Comparison of ENCODE assay signal across 11 cellular contexts in genomic region chr5:128965638-128966302, GRCh38. TPM values are rescaled to one million over a fixed set of nuclear protein-coding genes. Genes with fewer than 3 reads are reported as not detected.
A peak's percentile ranks its signal among the peaks of the same experiment; 100 is the strongest.
DNase-seq lines count a peak whose midpoint lies in the region; ATAC-seq and TF ChIP-seq lines count a peak whose summit lies in the region.
"Had no signal": no experiment of that assay in that cellular context is flagged by ENCODE, and none has a peak within 500 bp of the region (broad histone marks: within the 10 kb centered on the region; RNA-seq: fewer than 3 reads in every experiment).

No MANE protein-coding gene starts in this region.

- no peak overlapping the region for H2BK5ac ChIP-seq in mesendoderm (ENCODE audit: low read length)

- no peak overlapping the region for H2BK120ac ChIP-seq in mesendoderm (ENCODE audit: low read depth, low read length)

- H3K9me3 ChIP-seq in RWPE2 (ENCODE audit: severe bottlenecking) = no peaks in the 10 kb centered on the region
- no peaks in the 10 kb centered on the region for H3K9me3 ChIP-seq in esophagus squamous epithelium

- peaks cover 27% of the 10 kb centered on the region for H3K27me3 Mint-ChIP-seq in type B pancreatic cell

- H2BK15ac ChIP-seq in mesendoderm (replicated peaks; ENCODE audit: low read depth) = no peak overlapping the region

- intact Hi-C loops in esophagus squamous epithelium (cut with DNase I) = no loop called here

- no peaks in the 10 kb centered on the region for H3K79me1 ChIP-seq in mesendoderm (ENCODE audit: low read length)

- H3K36me3 Mint-ChIP-seq in type B pancreatic cell = no peaks in the 10 kb centered on the region
- H3K36me3 Mint-ChIP-seq: stimulated activated effector memory CD8-positive, alpha-beta T cell treated with anti-CD3 and anti-CD28 coated beads, Interleukin-12 subunit alpha, Interleukin-12 subunit beta, amount 100 ng/mL, for 72 hours had no signal

- H3K27ac ChIP-seq in RWPE2 (ENCODE audit: poor library complexity, severe bottlenecking) = no peak overlapping the region
- H3K27ac ChIP-seq in esophagus squamous epithelium = peak overlapping the region in 3 of 4 donors; percentile 29 to 55 (median 55)
- H3K27ac ChIP-seq in mesendoderm (ENCODE audit: low read depth, low read length) = no peak overlapping the region

- H3K27me3 ChIP-seq in RWPE2 (ENCODE audit: insufficient read depth, poor library complexity, severe bottlenecking) (peaks cover 29% of the 10 kb centered on the region), esophagus squamous epithelium (peaks cover 0 to 22% (median 0%) of the 10 kb centered on the region in 4 donors), mesendoderm (ENCODE audit: insufficient read depth, low read length, poor library complexity) (no peaks in the 10 kb centered on the region)

- H3K56ac ChIP-seq in mesendoderm (ENCODE audit: low read length) = peak overlapping the region; percentile 98

- H3K4me3 Mint-ChIP-seq in type B pancreatic cell = peak overlapping the region; percentile 84
- H3K4me3 Mint-ChIP-seq: stimulated activated effector memory CD8-positive, alpha-beta T cell treated with anti-CD3 and anti-CD28 coated beads, Interleukin-12 subunit alpha, Interleukin-12 subunit beta, amount 100 ng/mL, for 72 hours had no signal

- no peak overlapping the region for H3K4ac ChIP-seq in mesendoderm (ENCODE audit: low read depth, low read length)

- H3K4me1 ChIP-seq in RWPE2 (ENCODE audit: insufficient read depth, poor library complexity, severe bottlenecking) (no peaks in the 10 kb centered on the region), esophagus squamous epithelium (peaks cover 4 to 20% (median 8%) of the 10 kb centered on the region in 3 donors), mesendoderm (ENCODE audit: control insufficient read depth, low read depth, low read length) (no peaks in the 10 kb centered on the region)

- peak overlapping the region; percentile 77 for H3K9ac ChIP-seq in mesendoderm (ENCODE audit: low read length)

- H3K36me3 ChIP-seq in RWPE2 (ENCODE audit: low read depth) (no peaks in the 10 kb centered on the region), esophagus squamous epithelium (no peaks in the 10 kb centered on the region), mesendoderm (ENCODE audit: control insufficient read depth, insufficient read depth, low read length) (no peaks in the 10 kb centered on the region)

- H3K79me2 ChIP-seq in mesendoderm (ENCODE audit: control insufficient read depth, insufficient read depth, low read length) = no peaks in the 10 kb centered on the region

- no peak overlapping the region for H3K23ac ChIP-seq in mesendoderm (ENCODE audit: low read length)

- ATAC-seq in RWPE2 (ENCODE audit: low read depth) (peak; percentile 17; the same call in 1 of the 3 replicates), HG03342 (IDR thresholded peaks at IDR 0.05; ENCODE audit: unreplicated experiment) (no peak)

- WGBS in esophagus squamous epithelium, 2 donors = 25% methylated on average over 20 of the region's 24 CpGs; no CpG with 5 or more reads in 1 of the 2 donors
- no CpG with 5 or more reads among the region's 24 CpGs for WGBS in mesendoderm (ENCODE audit: extremely low coverage, insufficient coverage, low lambda C conversion rate)

- H3K4me1 Mint-ChIP-seq in type B pancreatic cell (ENCODE audit: unreplicated experiment) = peaks cover 5% of the 10 kb centered on the region
- H3K4me1 Mint-ChIP-seq: stimulated activated effector memory CD8-positive, alpha-beta T cell treated with anti-CD3 and anti-CD28 coated beads, Interleukin-12 subunit alpha, Interleukin-12 subunit beta, amount 100 ng/mL, for 72 hours had no signal

- H3K18ac ChIP-seq in mesendoderm (ENCODE audit: low read length) = no peak overlapping the region

- DNase-seq in RWPE2 (ENCODE audit: low spot score) (no peak), esophagus squamous epithelium (lab: John Stamatoyannopoulos, UW) (no peak), mesendoderm (no peak), type B pancreatic cell (ENCODE audit: extremely low spot score, unreplicated experiment) (no peak), NCI-H2107 (lab: John Stamatoyannopoulos, UW) (no peak), cerebellum (ENCODE audit: low spot score) (no peak)
- DNase-seq in stimulated activated CD4-positive, alpha-beta T cell treated with anti-CD3 and anti-CD28 coated beads, Interleukin-4, amount 100 ng/mL, for 24 hours = no peak

- no peak overlapping the region for H4K8ac ChIP-seq in mesendoderm (ENCODE audit: low read depth, low read length)

- peak overlapping the region; percentile 73 for H3K4me2 ChIP-seq in mesendoderm (ENCODE audit: low read length)

- TF ChIP-seq POLR2A in esophagus squamous epithelium (IDR thresholded peaks at IDR 0.05) = no peak

- TF ChIP-seq CTCF in RWPE2 (IDR thresholded peaks at IDR 0.05; ENCODE audit: poor library complexity, severe bottlenecking) = no peak
- no peak for TF ChIP-seq CTCF in esophagus squamous epithelium (IDR thresholded peaks at IDR 0.05)
- TF ChIP-seq CTCF in type B pancreatic cell (conservative IDR thresholded peaks at IDR 0.05) = no peak

- no peak overlapping the region for H4K5ac ChIP-seq in mesendoderm (ENCODE audit: low read length)

- H2AK5ac ChIP-seq in mesendoderm (ENCODE audit: low read length) = no peak overlapping the region

- H3K4me3 ChIP-seq in RWPE2 (ENCODE audit: severe bottlenecking) = peak overlapping the region; percentile 23
- H3K4me3 ChIP-seq in esophagus squamous epithelium = peak overlapping the region; percentile 33 to 63 (median 54)
- peak overlapping the region; percentile 63 for H3K4me3 ChIP-seq in mesendoderm (ENCODE audit: low read length)

- H3K9me3 Mint-ChIP-seq in type B pancreatic cell = peaks cover 6% of the 10 kb centered on the region

- H3K27ac Mint-ChIP-seq in type B pancreatic cell = no peak overlapping the region
- H3K27ac Mint-ChIP-seq: stimulated activated effector memory CD8-positive, alpha-beta T cell treated with anti-CD3 and anti-CD28 coated beads, Interleukin-12 subunit alpha, Interleukin-12 subunit beta, amount 100 ng/mL, for 72 hours had no signal

RNA-seq across cellular contexts. Expression of gene SLC27A6, which starts 0.5 kb away (rescaled TPM):
- total RNA-seq in esophagus squamous epithelium = 1 to 10 TPM; 1.3 to 8.0 (median 4.7) TPM
- polyA plus RNA-seq in mesendoderm (2013, experiment 1 of 2) = 1.7 TPM
- polyA plus RNA-seq in mesendoderm (2013, experiment 2 of 2) = 1.9 TPM
- total RNA-seq in type B pancreatic cell (ENCODE audit: low replicate concordance) = 3.4 and 12.8 TPM in 2 replicates
- 2.2 TPM for total RNA-seq in cerebellum
- total RNA-seq: HT-29, SK-MEL-5 had no signal

Comparison
In these comparisons a context has a peak if more than half of its experiments do, and no peak if none do; other contexts are left out.
1. H3K27ac ChIP-seq: peak in esophagus squamous epithelium (3 of 4); none in RWPE2 (single experiment) and mesendoderm (single experiment).
2. Peak in every context shown above with its lines, with median percentiles within 50 percentile points of each other: H3K4me3 ChIP-seq.